ENCODE assay signal across 10 cellular contexts in the genomic region with DNA sequence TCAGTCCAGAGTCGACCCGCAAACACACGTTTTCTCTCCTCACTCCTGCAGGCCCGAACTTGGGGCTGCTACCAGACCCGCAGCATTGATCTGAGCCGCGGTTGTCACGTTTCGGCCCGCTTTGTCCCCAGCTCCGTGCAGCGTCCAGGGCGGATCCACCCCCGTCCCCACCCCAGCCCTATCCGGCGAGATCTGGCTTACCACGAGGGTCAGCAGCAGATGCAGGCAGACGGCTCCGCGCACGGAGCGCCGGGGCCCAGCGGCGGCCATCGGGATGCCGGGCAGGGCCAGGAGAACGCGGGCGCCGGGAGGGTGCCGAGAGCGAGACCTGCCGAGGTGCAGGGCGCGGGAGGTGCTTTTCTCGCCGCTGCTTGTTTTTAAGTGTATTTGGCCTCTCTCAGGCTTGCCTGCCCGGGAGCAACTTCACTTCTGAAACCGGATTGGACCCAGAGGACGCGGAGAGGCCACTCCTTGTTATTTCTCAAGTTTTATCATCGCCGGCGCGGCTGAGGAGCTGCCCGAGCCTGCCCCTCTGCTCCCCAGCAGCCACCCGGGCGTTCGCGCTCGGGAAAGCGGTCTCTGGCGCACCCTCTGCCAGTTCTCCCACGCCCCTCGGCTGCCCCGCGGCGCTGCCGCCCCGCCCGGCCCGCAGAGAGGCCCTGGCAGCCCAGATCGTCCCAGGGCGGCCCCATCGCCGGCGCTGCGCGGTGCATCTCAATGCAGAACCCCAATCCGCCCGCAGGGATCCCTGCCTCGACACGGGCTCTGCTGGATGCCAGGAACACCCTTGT. TPM values are rescaled to one million over a fixed set of nuclear protein-coding genes. Genes with fewer than 3 reads are reported as not detected.
DNase-seq lines count a peak whose midpoint lies in the region; ATAC-seq and TF ChIP-seq lines count a peak whose summit lies in the region.
"Had no signal": no experiment of that assay in that cellular context is flagged by ENCODE, and none has a peak within 500 bp of the region (broad histone marks: within the 10 kb centered on the region; RNA-seq: fewer than 3 reads in every experiment).

A gene (minus strand): TSS at position 352 of the 791 bp plus-strand sequence. CDS start 82 bp downstream, at position 270.

- H3K36me3 ChIP-seq in H7 (replicated peaks; ENCODE audit: control insufficient read depth, insufficient read depth, low read length) (no peaks in the 10 kb centered on the region), heart right ventricle (no peaks in the 10 kb centered on the region), prostate gland (no peaks in the 10 kb centered on the region), HAP-1 (replicated peaks) (no peaks in the 10 kb centered on the region)
- no peaks in the 10 kb centered on the region for H3K36me3 ChIP-seq in CD8-positive, alpha-beta memory T cell (ENCODE audit: insufficient read depth, low read length)

- no peak within 1 kb of the TSS for H3K27ac Mint-ChIP-seq in CD8-positive, alpha-beta memory T cell

- CTCF ChIA-PET in CD8-positive, alpha-beta memory T cell (lab: Charles Lee), result no interaction called here

- TF ChIP-seq POLR2A in prostate gland (IDR thresholded peaks at IDR 0.05), result peak; percentile 66

- no peak within 1 kb of the TSS for H3K4me3 Mint-ChIP-seq in CD8-positive, alpha-beta memory T cell

- intact Hi-C loops in heart right ventricle (cut with DNase I), result no loop called here
- intact Hi-C loops in prostate gland (cut with DNase I), result loop anchor here (10.0 kb wide), 1 partner anchor 62 kb away; a partner anchor contains a TSS

- peaks cover 19 to 33% (median 28%) of the 10 kb centered on the region in 5 donors for H3K9me3 Mint-ChIP-seq in CD8-positive, alpha-beta memory T cell

- WGBS in heart right ventricle, 2 donors, result 1 to 3% methylated on average over 74 of the region's 74 CpGs
- under 1% methylated on average over 71 of the region's 74 CpGs for WGBS in prostate gland

- peaks cover 0 to 1% (median 0%) of the 10 kb centered on the region in 3 donors for H3K36me3 Mint-ChIP-seq in CD8-positive, alpha-beta memory T cell

- POLR2A ChIA-PET in CD8-positive, alpha-beta memory T cell (lab: Charles Lee), result no interaction called here

- H3K4me3 ChIP-seq in H7 (ENCODE audit: insufficient read depth, low read depth, low read length), result peak within 1 kb of the TSS; percentile 56
- peak within 1 kb of the TSS; percentile 8 to 42 (median 34) for H3K4me3 ChIP-seq in heart right ventricle
- H3K4me3 ChIP-seq in prostate gland, result peak within 1 kb of the TSS; percentile 33 to 40
- no peak within 1 kb of the TSS for H3K4me3 ChIP-seq in HAP-1
- no peak within 1 kb of the TSS for H3K4me3 ChIP-seq in CD8-positive, alpha-beta memory T cell (ENCODE audit: low read length)
- H3K4me3 ChIP-seq: SK-N-MC had no signal

- DNase-seq in H7, result peak; percentile 82
- DNase-seq in SW480 (ENCODE audit: low spot score), result peak; percentile 29
- DNase-seq in heart right ventricle, result no peak
- peak; percentile 76 for DNase-seq in prostate gland (ENCODE audit: low spot score)
- DNase-seq in globus pallidus (ENCODE audit: low spot score), result no peak
- no peak for DNase-seq in HAP-1 (ENCODE audit: low spot score in 2 of 2)
- DNase-seq in CD8-positive, alpha-beta memory T cell, result no peak
- DNase-seq: hypothalamus had no signal

- in situ Hi-C loops in HAP-1 (cut with MboI; ENCODE audit: low sequenced_read_pairs), result no loop called here

- peak in 6 of 8 donors; percentile 17 to 71 (median 42) for ATAC-seq in heart right ventricle
- no peak for ATAC-seq in HG03196 (IDR thresholded peaks at IDR 0.05; ENCODE audit: unreplicated experiment)

- H3K27me3 Mint-ChIP-seq in CD8-positive, alpha-beta memory T cell, result peaks cover 20 to 22% of the 10 kb centered on the region in 2 donors

- H3K27me3 ChIP-seq in H7 (ENCODE audit: control insufficient read depth, insufficient read depth, low read length) (peaks cover 64% of the 10 kb centered on the region), heart right ventricle (peaks cover 18 to 81% (median 73%) of the 10 kb centered on the region in 7 donors), prostate gland (replicated peaks; ENCODE audit: insufficient read depth) (no peaks in the 10 kb centered on the region), HAP-1 (ENCODE audit: low read depth) (no peaks in the 10 kb centered on the region)
- H3K27me3 ChIP-seq in CD8-positive, alpha-beta memory T cell (ENCODE audit: insufficient read depth, low read length, poor library complexity, severe bottlenecking), result no peaks in the 10 kb centered on the region

- no peaks in the 10 kb centered on the region for H3K9me3 ChIP-seq in heart right ventricle
- H3K9me3 ChIP-seq in prostate gland, result no peaks in the 10 kb centered on the region
- H3K9me3 ChIP-seq in HAP-1, result peaks cover 2% of the 10 kb centered on the region
- H3K9me3 ChIP-seq in CD8-positive, alpha-beta memory T cell (ENCODE audit: low read length), result no peaks in the 10 kb centered on the region

- H3K27ac ChIP-seq in heart right ventricle, result no peak within 1 kb of the TSS
- H3K27ac ChIP-seq in prostate gland, result peak within 1 kb of the TSS; percentile 65 to 73
- H3K27ac ChIP-seq in CD8-positive, alpha-beta memory T cell (ENCODE audit: low read depth, low read length), result no peak within 1 kb of the TSS
- H3K27ac ChIP-seq: SK-N-MC had no signal

- TF ChIP-seq CTCF in heart right ventricle (IDR thresholded peaks at IDR 0.05) (no peak), prostate gland (IDR thresholded peaks at IDR 0.05) (peak in 1 of 4 experiments; percentile 20)

- H3K4me1 ChIP-seq in heart right ventricle, result peaks cover 0 to 27% (median 17%) of the 10 kb centered on the region in 9 donors
- no peaks in the 10 kb centered on the region for H3K4me1 ChIP-seq in prostate gland (replicated peaks)
- H3K4me1 ChIP-seq in HAP-1, result no peaks in the 10 kb centered on the region
- no peaks in the 10 kb centered on the region for H3K4me1 ChIP-seq in CD8-positive, alpha-beta memory T cell (ENCODE audit: insufficient read depth, low read length)

- no peaks in the 10 kb centered on the region for H3K4me1 Mint-ChIP-seq in CD8-positive, alpha-beta memory T cell

RNA-seq across cellular contexts. Expression of the gene that starts here (rescaled TPM):
- 0.73 and 1.2 TPM in 2 replicates for total RNA-seq in H7 (2014; rRNA removed; shearing (Covaris generic))
- total RNA-seq in heart right ventricle (under 1 TPM in 7 of 10 donors, not detected in 3; 0.04 to 0.44 (median 0.13) TPM), prostate gland (10 to 100 TPM; 13.5 to 32.1 TPM)
- polyA plus RNA-seq in heart right ventricle, result under 1 TPM; 0.07 to 0.39 TPM
- not detected for total RNA-seq in CD8-positive, alpha-beta memory T cell
- polyA plus RNA-seq in CD8-positive, alpha-beta memory T cell, result not detected

Comparison
In these comparisons a context has a peak if more than half of its experiments do, and no peak if none do; other contexts are left out.
1. Peak in ATAC-seq and H3K4me3 ChIP-seq in heart right ventricle; RNA of the gene not detected or under 1 TPM.
2. DNase-seq: peak in H7 (single experiment), SW480 (single experiment) and prostate gland (single experiment); none in heart right ventricle (0 of 2), globus pallidus (single experiment), HAP-1 (0 of 2) and CD8-positive, alpha-beta memory T cell (0 of 5).
3. H3K4me3 ChIP-seq: peak in H7 (single experiment) and prostate gland (2 of 2); none in HAP-1 (single experiment) and CD8-positive, alpha-beta memory T cell (single experiment).
4. H3K27ac ChIP-seq: peak in prostate gland (2 of 2); none in heart right ventricle (0 of 10) and CD8-positive, alpha-beta memory T cell (single experiment).